Comparison of ENCODE assay signal across 1 cellular context in genomic region chr6:17210683-17211082, GRCh38.
TF ChIP-seq lines count a peak whose summit lies in the region.

No MANE protein-coding gene starts in this region.

TF ChIP-seq in HepG2, 621 proteins besides CTCF, POLR2A, EP300 and RAD21:
- TF ChIP-seq ZBTB40 (IDR thresholded peaks at IDR 0.05) (peak; percentile 82), ZBTB40 (CRISPR knock-in tag; IDR thresholded peaks at IDR 0.05) (no peak), ZNF704 (CRISPR knock-in tag; IDR thresholded peaks at IDR 0.05; ENCODE audit: borderline replicate concordance) (no peak), ZNF12 (CRISPR knock-in tag; IDR thresholded peaks at IDR 0.05) (peak; percentile 91)
